In genomic region chr2:74178211-74179062, GRCh38 we compare ENCODE assay signal across 8 cellular contexts. TPM values are rescaled to one million over a fixed set of nuclear protein-coding genes. Genes with fewer than 3 reads are reported as not detected.
DNase-seq lines count a peak whose midpoint lies in the region; ATAC-seq and TF ChIP-seq lines count a peak whose summit lies in the region.

Gene MOB1A, minus strand, starts transcription at chr2:74178879. Its CDS starts 205 bp downstream, at chr2:74178674.

- peak within 1 kb of the TSS; percentile 99 for H3K9ac ChIP-seq in SK-N-SH

- H3K27me3 ChIP-seq in SK-N-SH (ENCODE audit: insufficient read depth) (no peaks in the 10 kb centered on the region), gastroesophageal sphincter (no peaks in the 10 kb centered on the region)

- peaks cover 4 to 6% of the 10 kb centered on the region in 2 experiments; a peak in 3 of 4 replicates for H3K4me1 ChIP-seq in SK-N-SH (ENCODE audit: control insufficient read depth in 1 of 2, insufficient read depth in 2 of 2, low read depth in 1 of 2, low read length in 1 of 2)
- peaks cover 0 to 46% (median 14%) of the 10 kb centered on the region in 3 donors for H3K4me1 ChIP-seq in gastroesophageal sphincter

- peaks cover 0 to 28% of the 10 kb centered on the region in 2 experiments for H3K36me3 ChIP-seq in SK-N-SH (replicated peaks in 1 of 2; ENCODE audit: control insufficient read depth in 1 of 2, insufficient read depth in 2 of 2, low read length in 1 of 2)
- H3K36me3 ChIP-seq in gastroesophageal sphincter: no peaks in the 10 kb centered on the region

- ATAC-seq in HG02571 (IDR thresholded peaks at IDR 0.05; ENCODE audit: unreplicated experiment) (peak; percentile 87), gastroesophageal sphincter (peak; percentile 98)

- H2AFZ ChIP-seq in SK-N-SH (ENCODE audit: low read depth): peak within 1 kb of the TSS; percentile 89

- TF ChIP-seq EP300 in SK-N-SH (IDR thresholded peaks at IDR 0.05; ENCODE audit: borderline replicate concordance in 1 of 2, low read depth in 1 of 2, low read length in 1 of 2) (no peak), gastroesophageal sphincter (IDR thresholded peaks at IDR 0.05) (no peak)

- no peaks in the 10 kb centered on the region for H3K9me2 ChIP-seq in SK-N-SH

- CTCF ChIA-PET in SK-N-SH (lab: Yijun Ruan, JAX): interaction anchor here (0.8 to 2.0 kb wide), 11 partner anchors 9 to 389 kb away, joined by 3 to 9 read pairs (median 4); partner anchors contain the start of gene MTHFD2

- DNase-seq in GM04504 (ENCODE audit: low read depth) (peak; percentile 97), NCI-H1048 (lab: John Stamatoyannopoulos, UW) (peak; percentile 95), SK-N-SH (peak; percentile 97), non-pigmented ciliary epithelial cell (ENCODE audit: low read depth) (peak; percentile 92), superior temporal gyrus (ENCODE audit: extremely low spot score) (peak; percentile 99)
- DNase-seq in activated naive CD4-positive, alpha-beta T cell treated with anti-CD3 and anti-CD28 coated beads, Interleukin-2, amount 50 U/mL, for 16 hours: peak; percentile 97

- TF ChIP-seq POLR2A in gastroesophageal sphincter (IDR thresholded peaks at IDR 0.05): peak; percentile 84 to 89

- peak within 1 kb of the TSS; percentile 72 for H3K4me2 ChIP-seq in SK-N-SH

- 1% methylated on average over 52 of the region's 84 CpGs for WGBS in SK-N-SH (ENCODE audit: low lambda C conversion rate)
- 0 to 1% methylated on average over 21 to 32 of the region's 84 CpGs for WGBS in gastroesophageal sphincter (ENCODE audit: low coverage in 1 of 2), 2 donors

- H3K9me3 ChIP-seq in SK-N-SH (no peaks in the 10 kb centered on the region), gastroesophageal sphincter (no peaks in the 10 kb centered on the region)

- POLR2A ChIA-PET in SK-N-SH (lab: Yijun Ruan, JAX): interaction anchor here (0.6 to 2.6 kb wide), 16 partner anchors 10 to 441 kb away, joined by 3 to 24 read pairs (median 4); partner anchors contain the start of genes BOLA3, C2orf81, DGUOK and MTHFD2

- no peak for TF ChIP-seq RAD21 in SK-N-SH (IDR thresholded peaks at IDR 0.05; ENCODE audit: low read length)

- peaks cover 51% of the 10 kb centered on the region for H3K79me2 ChIP-seq in SK-N-SH (ENCODE audit: insufficient read depth)

- H4K20me1 ChIP-seq in SK-N-SH (ENCODE audit: insufficient read depth): peaks cover 47% of the 10 kb centered on the region

- no peak for TF ChIP-seq CTCF in SK-N-SH (IDR thresholded peaks at IDR 0.05)
- TF ChIP-seq CTCF in gastroesophageal sphincter (IDR thresholded peaks at IDR 0.05): no peak

- H3K27ac ChIP-seq in SK-N-SH (ENCODE audit: low read depth in 2 of 2, low read length in 1 of 2): peak within 1 kb of the TSS; percentile 87 to 94
- peak within 1 kb of the TSS; percentile 86 to 98 (median 90) for H3K27ac ChIP-seq in gastroesophageal sphincter

- H3F3A ChIP-seq in SK-N-SH (replicated peaks; ENCODE audit: insufficient read depth): peaks cover 24% of the 10 kb centered on the region

- peak within 1 kb of the TSS; percentile 71 to 96 for H3K4me3 ChIP-seq in SK-N-SH (ENCODE audit: low read depth in 2 of 2, low read length in 1 of 2)
- peak within 1 kb of the TSS; percentile 78 to 83 for H3K4me3 ChIP-seq in gastroesophageal sphincter

TF ChIP-seq in SK-N-SH, 30 proteins besides CTCF, POLR2A, EP300 and RAD21:
- TF ChIP-seq MXI1 (IDR thresholded peaks at IDR 0.05; ENCODE audit: low read depth, low read length) (peak; percentile 73), PBX3 (IDR thresholded peaks at IDR 0.05) (no peak), POLR2AphosphoS5 (IDR thresholded peaks at IDR 0.05; ENCODE audit: low read depth, low read length) (peak; percentile 95; the same call in 1 of the 2 replicates), YY1 (IDR thresholded peaks at IDR 0.05; ENCODE audit: low read depth) (no peak; the same call in 1 of the 2 replicates), GATA2 (CRISPR knock-in tag; IDR thresholded peaks at IDR 0.05) (no peak), FOXM1 (IDR thresholded peaks at IDR 0.05; ENCODE audit: low read depth) (no peak), EZH2phosphoT487 (IDR thresholded peaks at IDR 0.05; ENCODE audit: borderline replicate concordance, low read depth) (no peak), ZBTB33 (IDR thresholded peaks at IDR 0.05; ENCODE audit: borderline replicate concordance, low read depth) (peak; percentile 96), CHD2 (IDR thresholded peaks at IDR 0.05; ENCODE audit: low read length, partially characterized antibody) (peak; percentile 99), NFIC (IDR thresholded peaks at IDR 0.05; ENCODE audit: borderline replicate concordance) (no peak), NRF1 (IDR thresholded peaks at IDR 0.05; ENCODE audit: low read depth, low read length) (peak; percentile 64), SMC3 (IDR thresholded peaks at IDR 0.05; ENCODE audit: low read depth, low read length) (no peak), SIN3A (IDR thresholded peaks at IDR 0.05; ENCODE audit: borderline replicate concordance, low read depth, low read length) (peak; percentile 79; the same call in 1 of the 2 replicates), RXRA (IDR thresholded peaks at IDR 0.05; ENCODE audit: borderline replicate concordance, low read depth) (no peak), FOXJ3 (CRISPR knock-in tag; IDR thresholded peaks at IDR 0.05) (no peak), TAF1 (IDR thresholded peaks at IDR 0.05; ENCODE audit: borderline replicate concordance, low read depth, low read length) (peak; percentile 87; the same call in 1 of the 2 replicates), ELF1 (IDR thresholded peaks at IDR 0.05) (peak; percentile 87), TCF12 (IDR thresholded peaks at IDR 0.05) (no peak)

RNA-seq across cellular contexts. Expression of gene MOB1A, which starts in this region (rescaled TPM):
- polyA plus RNA-seq in SK-N-SH (2012; rRNA removed): 15.3 and 19.7 TPM in 2 replicates
- polyA plus RNA-seq in SK-N-SH (2012; cell fraction: cytosol; rRNA removed): 26.8 and 31.0 TPM in 2 replicates
- 7.5 and 15.5 TPM in 2 replicates for polyA plus RNA-seq in SK-N-SH (2012; cell fraction: nucleus; rRNA removed)
- 100 to 1,000 TPM; 115 to 185 (median 133) TPM for total RNA-seq in gastroesophageal sphincter

Comparison
In these comparisons a context has a peak if more than half of its experiments do, and no peak if none do; other contexts are left out.
1. Peak in every context shown above with its lines: DNase-seq, ATAC-seq, H3K4me3 ChIP-seq and H3K27ac ChIP-seq.